ENCODE assay signal across 40 cellular contexts in genomic region chr2:222309766-222310165, GRCh38. TPM values are rescaled to one million over a fixed set of nuclear protein-coding genes. Genes with fewer than 3 reads are reported as not detected.
"Had no signal": no experiment of that assay in that cellular context is flagged by ENCODE, and none has a peak within 500 bp of the region (broad histone marks: within the 10 kb centered on the region; RNA-seq: fewer than 3 reads in every experiment).

No MANE protein-coding gene starts in this region.

- H3K36me3 Mint-ChIP-seq: activated naive CD8-positive, alpha-beta T cell; activated naive CD8-positive, alpha-beta T cell treated with anti-CD3 and anti-CD28 coated beads, Interleukin-2, amount 10 ng/mL, durations not matched to agents 7 days and 5 days; brain had no signal

- FAIRE-seq: bronchial epithelial cell, TTC549 had no signal

- H3K36me3 ChIP-seq: ascending aorta, cardiac muscle cell had no signal

- H3K9me3 Mint-ChIP-seq: activated B cell treated with CpG ODN at 0.5 μM for 24 hours; activated CD4-positive, alpha-beta memory T cell treated with anti-CD3 and anti-CD28 coated beads for 36 hours; activated CD8-positive, alpha-beta T cell treated with anti-CD3 and anti-CD28 coated beads for 36 hours; activated naive CD4-positive, alpha-beta T cell treated with anti-CD3 and anti-CD28 coated beads, Interleukin-2, amount 10 ng/mL, durations not matched to agents 7 days and 5 days; activated naive CD4-positive, alpha-beta T cell treated with anti-CD3 and anti-CD28 coated beads, Interleukin-2, amount 50 U/mL, for 24 hours; activated naive CD8-positive, alpha-beta T cell treated with anti-CD3 and anti-CD28 coated beads, Interleukin-2, amount 50 U/mL, for 24 hours; activated T-cell treated with anti-CD3 and anti-CD28 coated beads, Interleukin-2, amount 50 U/mL, for 4 hours; activated T-helper 1 cell treated with anti-CD3 and anti-CD28 coated beads, Interleukin-12 subunit alpha, Interleukin-12 subunit beta, Interleukin-2, Interleukin-4 antibody, amounts not matched to agents 30 ng/mL and 10 ng/mL and 1 ng/mL, durations not matched to agents 14 hours and 24 hours and 36 hours; activated T-helper 17 cell treated with anti-CD3 and anti-CD28 coated beads, Interleukin-2, amount 50 U/mL, for 72 hours; central memory CD8-positive, alpha-beta T cell; T-helper 2 cell treated with Interferon-gamma antibody and Interleukin-4, amounts not matched to agents 5 μg/mL and 100 μg/mL, for 36 hours had no signal

- DNase-seq: activated B cell treated with CpG ODN at 0.5 μM for 24 hours; activated CD4-positive, alpha-beta memory T cell treated with anti-CD3 and anti-CD28 coated beads for 36 hours; activated CD4-positive, alpha-beta T cell treated with anti-CD3 and anti-CD28 coated beads for 4 hours; activated CD4-positive, alpha-beta T cell treated with anti-CD3 and anti-CD28 coated beads, Interleukin-2, amount 10 ng/mL, durations not matched to agents 24 days and 14 days; activated CD4-positive, alpha-beta T cell treated with anti-CD3 and anti-CD28 coated beads, Interleukin-2, amount 50 U/mL, for 1 hour; activated CD4-positive, alpha-beta T cell treated with anti-CD3 and anti-CD28 coated beads, Interleukin-2, amount 50 U/mL, for 4 hours; activated CD4-positive, CD25-positive, alpha-beta regulatory T cell treated with anti-CD3 and anti-CD28 coated beads, Interleukin-2, amount 50 U/mL, for 72 hours; activated CD8-positive, alpha-beta memory T cell treated with anti-CD3 and anti-CD28 coated beads, Interleukin-2, amount 50 U/mL, for 4 hours; activated CD8-positive, alpha-beta T cell treated with anti-CD3 and anti-CD28 coated beads for 36 hours; activated effector memory CD4-positive, alpha-beta T cell treated with anti-CD3 and anti-CD28 coated beads, Interleukin-2, amount 50 U/mL, for 16 hours; activated gamma-delta T cell treated with Interleukin-2 at 50 U/mL for 16 hours; activated naive CD4-positive, alpha-beta T cell; activated naive CD4-positive, alpha-beta T cell treated with anti-CD3 and anti-CD28 coated beads, Interleukin-2, amount 10 ng/mL, durations not matched to agents 7 days and 5 days; activated naive CD8-positive, alpha-beta T cell treated with anti-CD3 and anti-CD28 coated beads, Interleukin-2, amount 10 ng/mL, durations not matched to agents 7 days and 5 days; activated naive CD8-positive, alpha-beta T cell treated with anti-CD3 and anti-CD28 coated beads, Interleukin-2, amount 50 U/mL, for 24 hours; activated T-cell treated with anti-CD3 and anti-CD28 coated beads for 4 hours; activated T-cell treated with anti-CD3 and anti-CD28 coated beads, Interleukin-2, amount 50 U/mL, for 1 hour; activated T-cell treated with anti-CD3 and anti-CD28 coated beads, Interleukin-2, amount 50 U/mL, for 4 hours; activated T-cell treated with anti-CD3 and anti-CD28 coated beads, Interleukin-2, amount 50 U/mL, for 72 hours; amygdala; anterior cingulate cortex; caudate nucleus; cerebellar nuclear complex; T-helper 1 cell; T-helper 2 cell; T-helper 9 cell had no signal

- H3K4me3 ChIP-seq: ascending aorta, cardiac muscle cell had no signal

- H3K4me3 Mint-ChIP-seq: activated B cell treated with CpG ODN at 0.5 μM for 24 hours; activated CD4-positive, alpha-beta memory T cell treated with anti-CD3 and anti-CD28 coated beads for 36 hours; activated CD4-positive, alpha-beta T cell treated with anti-CD3 and anti-CD28 coated beads, Interleukin-2, amount 10 ng/mL, durations not matched to agents 24 days and 14 days; activated CD8-positive, alpha-beta T cell treated with anti-CD3 and anti-CD28 coated beads for 36 hours; activated naive CD4-positive, alpha-beta T cell treated with anti-CD3 and anti-CD28 coated beads, Interleukin-2, amount 10 ng/mL, durations not matched to agents 7 days and 5 days; activated naive CD4-positive, alpha-beta T cell treated with anti-CD3 and anti-CD28 coated beads, Interleukin-2, amount 50 U/mL, for 24 hours; activated naive CD8-positive, alpha-beta T cell; activated naive CD8-positive, alpha-beta T cell treated with anti-CD3 and anti-CD28 coated beads, Interleukin-2, amount 10 ng/mL, durations not matched to agents 7 days and 5 days; activated naive CD8-positive, alpha-beta T cell treated with anti-CD3 and anti-CD28 coated beads, Interleukin-2, amount 50 U/mL, for 24 hours; activated T-cell treated with anti-CD3 and anti-CD28 coated beads, Interleukin-2, amount 50 U/mL, for 4 hours; activated T-cell treated with anti-CD3 and anti-CD28 coated beads, Interleukin-2, amount 50 U/mL, for 72 hours; activated T-helper 1 cell treated with anti-CD3 and anti-CD28 coated beads, Interleukin-12 subunit alpha, Interleukin-12 subunit beta, Interleukin-2, Interleukin-4 antibody, amounts not matched to agents 30 ng/mL and 10 ng/mL and 1 ng/mL, durations not matched to agents 14 hours and 24 hours and 36 hours; activated T-helper 17 cell treated with anti-CD3 and anti-CD28 coated beads, Interleukin-2, amount 50 U/mL, for 72 hours; brain; central memory CD8-positive, alpha-beta T cell; T-helper 1 cell treated with Interleukin-12 subunit alpha and Interleukin-12 subunit beta and Interleukin-4 antibody, amounts not matched to agents 30 μg/mL and 1 μg/mL, for 36 hours; T-helper 2 cell treated with Interferon-gamma antibody and Interleukin-4, amounts not matched to agents 5 μg/mL and 100 μg/mL, for 36 hours had no signal

- ATAC-seq: activated CD8-positive, alpha-beta T cell treated with anti-CD3 and anti-CD28 coated beads for 36 hours; activated naive CD8-positive, alpha-beta T cell treated with anti-CD3 and anti-CD28 coated beads, Interleukin-2, amount 50 U/mL, for 24 hours; activated T-cell treated with anti-CD3 and anti-CD28 coated beads, Interleukin-2, amount 50 U/mL, for 4 hours; activated T-cell treated with anti-CD3 and anti-CD28 coated beads, Interleukin-2, amount 50 U/mL, for 72 hours; activated T-helper 17 cell treated with anti-CD3 and anti-CD28 coated beads, Interleukin-2, amount 50 U/mL, for 72 hours had no signal

- H3K27ac Mint-ChIP-seq: activated B cell treated with CpG ODN at 0.5 μM for 24 hours; activated CD4-positive, alpha-beta memory T cell treated with anti-CD3 and anti-CD28 coated beads for 36 hours; activated CD4-positive, alpha-beta T cell treated with anti-CD3 and anti-CD28 coated beads, Interleukin-2, amount 10 ng/mL, durations not matched to agents 24 days and 14 days; activated CD8-positive, alpha-beta T cell treated with anti-CD3 and anti-CD28 coated beads for 36 hours; activated naive CD4-positive, alpha-beta T cell treated with anti-CD3 and anti-CD28 coated beads, Interleukin-2, amount 10 ng/mL, durations not matched to agents 7 days and 5 days; activated naive CD8-positive, alpha-beta T cell; activated naive CD8-positive, alpha-beta T cell treated with anti-CD3 and anti-CD28 coated beads, Interleukin-2, amount 10 ng/mL, durations not matched to agents 7 days and 5 days; activated naive CD8-positive, alpha-beta T cell treated with anti-CD3 and anti-CD28 coated beads, Interleukin-2, amount 50 U/mL, for 24 hours; activated T-cell treated with anti-CD3 and anti-CD28 coated beads, Interleukin-2, amount 50 U/mL, for 72 hours; activated T-helper 1 cell treated with anti-CD3 and anti-CD28 coated beads, Interleukin-12 subunit alpha, Interleukin-12 subunit beta, Interleukin-2, Interleukin-4 antibody, amounts not matched to agents 30 ng/mL and 10 ng/mL and 1 ng/mL, durations not matched to agents 14 hours and 24 hours and 36 hours; activated T-helper 17 cell treated with anti-CD3 and anti-CD28 coated beads, Interleukin-2, amount 50 U/mL, for 72 hours; brain; T-helper 1 cell treated with Interleukin-12 subunit alpha and Interleukin-12 subunit beta and Interleukin-4 antibody, amounts not matched to agents 30 μg/mL and 1 μg/mL, for 36 hours; T-helper 2 cell treated with Interferon-gamma antibody and Interleukin-4, amounts not matched to agents 5 μg/mL and 100 μg/mL, for 36 hours had no signal

- H3K27ac ChIP-seq: ascending aorta, cardiac muscle cell, VCaP had no signal

RNA-seq across cellular contexts. Expression of gene PAX3, which starts 11.0 kb away (rescaled TPM):
- total RNA-seq: activated B cell treated with CpG ODN at 0.5 μM for 24 hours; activated CD4-positive, alpha-beta memory T cell treated with anti-CD3 and anti-CD28 coated beads for 36 hours; activated CD4-positive, alpha-beta T cell treated with anti-CD3 and anti-CD28 coated beads, Interleukin-2, amount 10 ng/mL, durations not matched to agents 24 days and 14 days; activated CD8-positive, alpha-beta memory T cell treated with anti-CD3 and anti-CD28 coated beads for 36 hours; activated CD8-positive, alpha-beta T cell treated with anti-CD3 and anti-CD28 coated beads for 36 hours; activated naive CD8-positive, alpha-beta T cell treated with anti-CD3 and anti-CD28 coated beads, Interleukin-2, amount 10 ng/mL, durations not matched to agents 7 days and 5 days; activated T-cell treated with anti-CD3 and anti-CD28 coated beads, Interleukin-2, amount 50 U/mL, for 4 hours; activated T-cell treated with anti-CD3 and anti-CD28 coated beads, Interleukin-2, amount 50 U/mL, for 72 hours; activated T-helper 1 cell treated with anti-CD3 and anti-CD28 coated beads, Interleukin-12 subunit alpha, Interleukin-12 subunit beta, Interleukin-2, Interleukin-4 antibody, amounts not matched to agents 30 ng/mL and 10 ng/mL and 1 ng/mL, durations not matched to agents 14 hours and 24 hours and 36 hours; activated T-helper 17 cell treated with anti-CD3 and anti-CD28 coated beads, Interleukin-2, amount 50 U/mL, for 72 hours; ascending aorta; bronchial epithelial cell had no signal
